In the genomic region with DNA sequence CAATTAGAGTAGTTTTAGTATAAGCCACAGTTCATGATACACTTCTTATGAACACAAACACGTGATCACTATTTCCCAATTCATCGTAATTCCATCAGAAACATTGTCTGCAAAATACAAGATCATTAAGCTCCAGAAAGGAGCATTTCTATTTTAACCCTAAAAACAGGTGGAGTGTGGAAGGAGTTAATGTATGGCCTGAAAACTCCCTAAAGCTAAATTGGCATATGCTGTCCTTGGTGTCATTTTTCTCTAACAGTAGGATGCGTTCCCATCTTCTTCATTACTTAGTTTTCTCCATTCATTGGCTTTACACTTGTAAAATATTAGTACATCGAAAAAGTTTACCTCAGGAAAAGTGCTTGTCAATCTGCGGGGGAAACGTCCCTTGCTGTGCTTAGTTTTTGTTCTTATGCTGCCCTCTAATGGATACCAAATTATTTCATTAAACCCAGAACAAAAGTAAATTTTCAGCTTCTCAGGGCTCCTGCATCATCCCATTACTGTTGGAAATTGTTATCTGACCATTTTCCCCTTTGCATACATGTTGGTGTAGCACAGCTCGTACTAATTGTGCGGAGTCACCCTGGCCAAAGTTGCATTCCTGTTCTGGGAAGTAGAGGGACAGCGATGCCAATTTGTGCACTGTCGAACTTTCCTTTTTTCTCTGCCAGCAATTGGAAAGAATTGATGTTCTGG, we compare ENCODE assay signal across 7 cellular contexts.
A peak's percentile ranks its signal among the peaks of the same experiment; 100 is the strongest.
DNase-seq lines count a peak whose midpoint lies in the region; ATAC-seq, FAIRE-seq and TF ChIP-seq lines count a peak whose summit lies in the region.

No MANE protein-coding gene starts in this region.

- H3K9ac ChIP-seq in K562 (ENCODE audit: insufficient read depth in 1 of 2, low read depth in 2 of 2, low read length in 2 of 2) = no peak overlapping the region

- CTCF ChIA-PET in K562 (lab: Yijun Ruan, JAX; ENCODE audit: low intra/inter-chr PET ratio) = interaction anchor here (0.9 to 1.6 kb wide), 2 partner anchors 255 to 604 kb away, joined by 6 read pairs; no protein-coding TSS in a partner anchor

- H3K4me1 ChIP-seq in K562 (replicated peaks in 1 of 2; ENCODE audit: control insufficient read depth in 2 of 2, insufficient read depth in 2 of 2, low read length in 2 of 2) = no peaks in the 10 kb centered on the region
- no peaks in the 10 kb centered on the region for H3K4me1 ChIP-seq in thoracic aorta (ENCODE audit: control insufficient read depth in 1 of 2, low read depth in 2 of 2)

- H2AFZ ChIP-seq in K562 (ENCODE audit: low read depth, low read length) = no peak overlapping the region

- H4K20me1 ChIP-seq in K562 (replicated peaks; ENCODE audit: control insufficient read depth, insufficient read depth, low read length) = no peaks in the 10 kb centered on the region

- H3K27me3 ChIP-seq in K562 (ENCODE audit: control insufficient read depth in 2 of 2, insufficient read depth in 2 of 2, low read length in 2 of 2) = no peaks in the 10 kb centered on the region
- no peaks in the 10 kb centered on the region for H3K27me3 ChIP-seq in thoracic aorta (replicated peaks; ENCODE audit: insufficient read depth)

- peak; percentile 42 for DNase-seq in DMS53 treated with DMSO at 0.1 percent for 48 hours (lab: John Stamatoyannopoulos, UW; ENCODE audit: unreplicated experiment)
- DNase-seq in NCI-H82 (lab: John Stamatoyannopoulos, UW) = peak; percentile 76
- peak in 2 of 4 experiments; percentile 58 to 64 for DNase-seq in K562 (ENCODE audit: extremely low read depth in 1 of 4, low spot score in 3 of 4)
- DNase-seq in thoracic aorta (ENCODE audit: low spot score) = no peak

- peak; percentile 38 to 78 (median 61); a peak in 5 of 6 replicates for TF ChIP-seq CTCF in K562 (IDR thresholded peaks at IDR 0.05 in 2 of 3, conservative IDR thresholded peaks at IDR 0.05 in 1 of 3; ENCODE audit: insufficient read depth in 2 of 3, low read depth in 1 of 3, low read length in 3 of 3)
- peak; percentile 39 for TF ChIP-seq CTCF in thoracic aorta (IDR thresholded peaks at IDR 0.05)

- H3K9me1 ChIP-seq in K562 (ENCODE audit: control insufficient read depth, insufficient read depth, low read length) = no peaks in the 10 kb centered on the region

- FAIRE-seq in K562 (lab: Jason Lieb, UNC) = peak; percentile 83
- FAIRE-seq in islet of Langerhans (lab: Jason Lieb, UNC) = peak; percentile 96

- H3K4me3 ChIP-seq in K562 = no peak overlapping the region
- H3K4me3 ChIP-seq in thoracic aorta = no peak overlapping the region

- intact Hi-C loops in K562 (cut with micrococcal nuclease) = loop anchor here (1.0 to 10.0 kb wide), 8 partner anchors 155 to 1212 kb away; a partner anchor contains a TSS

- TF ChIP-seq POLR2A in K562 (conservative IDR thresholded peaks at IDR 0.05) = no peak

- peak; percentile 94 to 95 for TF ChIP-seq RAD21 in K562 (CRISPR knock-in tag; conservative IDR thresholded peaks at IDR 0.05 in 1 of 2, IDR thresholded peaks at IDR 0.05 in 1 of 2)

- H3K9me3 ChIP-seq in K562 (replicated peaks; ENCODE audit: control insufficient read depth, insufficient read depth, low read depth, low read length) (no peaks in the 10 kb centered on the region), thoracic aorta (no peaks in the 10 kb centered on the region)

- no TSS peak for BruUV-seq in K562 (replicated peaks; lab: Mats Ljungman, UMichigan)

- peak; percentile 62 for ATAC-seq in GM19023 (IDR thresholded peaks at IDR 0.05; ENCODE audit: unreplicated experiment)
- peak; percentile 64 for ATAC-seq in HG03175 (IDR thresholded peaks at IDR 0.05; ENCODE audit: unreplicated experiment)
- peak; percentile 91 for ATAC-seq in K562
- ATAC-seq in thoracic aorta (ENCODE audit: insufficient number of reproducible peaks, low FRiP score, low read depth) = peak; percentile 18

- no peak overlapping the region for H3K4me2 ChIP-seq in K562 (ENCODE audit: insufficient read depth, low read length)

- no peak for TF ChIP-seq EP300 in K562 (IDR thresholded peaks at IDR 0.05; ENCODE audit: low read length)

- no peaks in the 10 kb centered on the region for H3K79me2 ChIP-seq in K562 (ENCODE audit: control insufficient read depth, insufficient read depth, low read length)

- H3K27ac ChIP-seq in K562 (ENCODE audit: extremely low read depth, low read depth, low read length) (no peak overlapping the region), thoracic aorta (no peak overlapping the region)

- no peaks in the 10 kb centered on the region for H3K36me3 ChIP-seq in K562 (ENCODE audit: control insufficient read depth, insufficient read depth, low read length)
- no peaks in the 10 kb centered on the region for H3K36me3 ChIP-seq in thoracic aorta

- POLR2A ChIA-PET in K562 (lab: Yijun Ruan, JAX) = interaction anchor here (0.9 kb wide), 1 partner anchor 270 kb away, joined by 3 read pairs; no protein-coding TSS in a partner anchor

- 14% methylated on average over 10 of the region's 10 CpGs for WGBS in K562 (ENCODE audit: insufficient coverage, low coverage, missing lambda C conversion rate)

- in situ Hi-C loops in K562 (cut with MboI) = loop anchor here (10.0 kb wide), 1 partner anchor 255 kb away; a partner anchor contains a TSS

TF ChIP-seq in K562, 482 proteins besides CTCF, POLR2A, EP300 and RAD21 (continues in another document):
- TF ChIP-seq MEIS2 (IDR thresholded peaks at IDR 0.05; ENCODE audit: partially characterized antibody) (peak; percentile 18), ZNF124 (CRISPR knock-in tag; IDR thresholded peaks at IDR 0.05) (no peak), MAZ (CRISPR knock-in tag; conservative IDR thresholded peaks at IDR 0.05 in 1 of 2, IDR thresholded peaks at IDR 0.05 in 1 of 2) (peak in 1 of 2 experiments; percentile 48; a peak in 2 of 4 replicates), MTA1 (IDR thresholded peaks at IDR 0.05; ENCODE audit: borderline replicate concordance) (no peak), ZNF668 (CRISPR knock-in tag; IDR thresholded peaks at IDR 0.05) (no peak), RFX5 (IDR thresholded peaks at IDR 0.05; ENCODE audit: low read depth, low read length) (no peak), ZNF23 (CRISPR knock-in tag; IDR thresholded peaks at IDR 0.05) (no peak), YBX1 (IDR thresholded peaks at IDR 0.05) (no peak), DACH1 (IDR thresholded peaks at IDR 0.05; ENCODE audit: partially characterized antibody) (peak; percentile 21), CC2D1A (IDR thresholded peaks at IDR 0.05) (peak; percentile 46), SRSF3 (IDR thresholded peaks at IDR 0.05; ENCODE audit: insufficient read depth, low read length) (no peak), FOXA1 (IDR thresholded peaks at IDR 0.05; ENCODE audit: borderline replicate concordance) (no peak), TFAM (CRISPR knock-in tag; conservative IDR thresholded peaks at IDR 0.05) (no peak), TEAD1 (CRISPR knock-in tag; IDR thresholded peaks at IDR 0.05) (no peak)
- TF ChIP-seq, protein P1, sequence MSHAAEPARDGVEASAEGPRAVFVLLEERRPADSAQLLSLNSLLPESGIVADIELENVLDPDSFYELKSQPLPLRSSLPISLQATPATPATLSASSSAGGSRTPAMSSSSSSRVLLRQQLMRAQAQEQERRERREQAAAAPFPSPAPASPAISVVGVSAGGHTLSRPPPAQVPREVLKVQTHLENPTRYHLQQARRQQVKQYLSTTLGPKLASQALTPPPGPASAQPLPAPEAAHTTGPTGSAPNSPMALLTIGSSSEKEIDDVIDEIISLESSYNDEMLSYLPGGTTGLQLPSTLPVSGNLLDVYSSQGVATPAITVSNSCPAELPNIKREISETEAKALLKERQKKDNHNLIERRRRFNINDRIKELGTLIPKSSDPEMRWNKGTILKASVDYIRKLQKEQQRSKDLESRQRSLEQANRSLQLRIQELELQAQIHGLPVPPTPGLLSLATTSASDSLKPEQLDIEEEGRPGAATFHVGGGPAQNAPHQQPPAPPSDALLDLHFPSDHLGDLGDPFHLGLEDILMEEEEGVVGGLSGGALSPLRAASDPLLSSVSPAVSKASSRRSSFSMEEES (CRISPR knock-in tag; IDR thresholded peaks at IDR 0.05) = peak; percentile 58
- TF ChIP-seq, protein P2, sequence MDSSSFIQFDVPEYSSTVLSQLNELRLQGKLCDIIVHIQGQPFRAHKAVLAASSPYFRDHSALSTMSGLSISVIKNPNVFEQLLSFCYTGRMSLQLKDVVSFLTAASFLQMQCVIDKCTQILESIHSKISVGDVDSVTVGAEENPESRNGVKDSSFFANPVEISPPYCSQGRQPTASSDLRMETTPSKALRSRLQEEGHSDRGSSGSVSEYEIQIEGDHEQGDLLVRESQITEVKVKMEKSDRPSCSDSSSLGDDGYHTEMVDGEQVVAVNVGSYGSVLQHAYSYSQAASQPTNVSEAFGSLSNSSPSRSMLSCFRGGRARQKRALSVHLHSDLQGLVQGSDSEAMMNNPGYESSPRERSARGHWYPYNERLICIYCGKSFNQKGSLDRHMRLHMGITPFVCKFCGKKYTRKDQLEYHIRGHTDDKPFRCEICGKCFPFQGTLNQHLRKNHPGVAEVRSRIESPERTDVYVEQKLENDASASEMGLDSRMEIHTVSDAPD (CRISPR knock-in tag; IDR thresholded peaks at IDR 0.05) = no peak
- TF ChIP-seq, protein P3, sequence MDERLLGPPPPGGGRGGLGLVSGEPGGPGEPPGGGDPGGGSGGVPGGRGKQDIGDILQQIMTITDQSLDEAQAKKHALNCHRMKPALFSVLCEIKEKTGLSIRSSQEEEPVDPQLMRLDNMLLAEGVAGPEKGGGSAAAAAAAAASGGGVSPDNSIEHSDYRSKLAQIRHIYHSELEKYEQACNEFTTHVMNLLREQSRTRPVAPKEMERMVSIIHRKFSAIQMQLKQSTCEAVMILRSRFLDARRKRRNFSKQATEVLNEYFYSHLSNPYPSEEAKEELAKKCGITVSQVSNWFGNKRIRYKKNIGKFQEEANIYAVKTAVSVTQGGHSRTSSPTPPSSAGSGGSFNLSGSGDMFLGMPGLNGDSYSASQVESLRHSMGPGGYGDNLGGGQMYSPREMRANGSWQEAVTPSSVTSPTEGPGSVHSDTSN (CRISPR knock-in tag; IDR thresholded peaks at IDR 0.05; ENCODE audit: low read depth) = no peak
- TF ChIP-seq, protein P3 (tag; conservative IDR thresholded peaks at IDR 0.05; ENCODE audit: low read depth) = peak; percentile 76

Comparison
In these comparisons a context has a peak if more than half of its experiments do, and no peak if none do; other contexts are left out.
1. ATAC-seq: peak in every context shown above with its lines; median percentile 91 in K562; 64 in HG03175; 62 in GM19023; 18 in thoracic aorta.